ENCODE assay signal across 7 cellular contexts in genomic region chr2:3966470-3966869, GRCh38.
"Had no signal": no experiment of that assay in that cellular context is flagged by ENCODE, and none has a peak within 500 bp of the region (broad histone marks: within the 10 kb centered on the region; RNA-seq: fewer than 3 reads in every experiment).

No MANE protein-coding gene starts in this region.

- FAIRE-seq: H1, H54, HTR-8/SVneo, K562 had no signal

- H3K4me2 ChIP-seq: GM23338 had no signal

- H3K4me3 ChIP-seq: GM23338, K562 had no signal

- ATAC-seq: GM23338, K562 had no signal

- DNase-seq: H9, HCEC 1CT had no signal

- H3K4me1 Mint-ChIP-seq: GM23338 had no signal

- H3K4me3 Mint-ChIP-seq: GM23338, H9 had no signal

- H2AFZ ChIP-seq: GM23338 had no signal

- H3K27ac Mint-ChIP-seq: GM23338, H9 had no signal
